Comparison of ENCODE assay signal across 8 cellular contexts in genomic region chr11:47980907-47981621, GRCh38. TPM values are rescaled to one million over a fixed set of nuclear protein-coding genes. Genes with fewer than 3 reads are reported as not detected.
DNase-seq lines count a peak whose midpoint lies in the region; ATAC-seq lines count a peak whose summit lies in the region.

No MANE protein-coding gene starts in this region.

- H3K4me3 Mint-ChIP-seq in natural killer cell treated with Interleukin-12 subunit alpha and Interleukin-12 subunit beta and Interleukin-15 and Interleukin-18, amount 100 ng/mL, for 72 hours: peak overlapping the region; percentile 82

- H3K4me1 Mint-ChIP-seq in natural killer cell treated with Interleukin-12 subunit alpha and Interleukin-12 subunit beta and Interleukin-15 and Interleukin-18, amount 100 ng/mL, for 72 hours (ENCODE audit: low read depth in 2 of 2): peaks cover 32% of the 10 kb centered on the region in 2 donors

- no peaks in the 10 kb centered on the region for H3K9me3 ChIP-seq in ES-I3 (ENCODE audit: control insufficient read depth, insufficient read depth, low read length)

- H3K9me3 Mint-ChIP-seq in natural killer cell treated with Interleukin-12 subunit alpha and Interleukin-12 subunit beta and Interleukin-15 and Interleukin-18, amount 100 ng/mL, for 72 hours: no peaks in the 10 kb centered on the region

- peaks cover 10% of the 10 kb centered on the region for H3K36me3 Mint-ChIP-seq in natural killer cell treated with Interleukin-12 subunit alpha and Interleukin-12 subunit beta and Interleukin-15 and Interleukin-18, amount 100 ng/mL, for 72 hours

- H3K9ac ChIP-seq in ES-I3 (ENCODE audit: low read depth, low read length): peak overlapping the region; percentile 72

- no peaks in the 10 kb centered on the region for H3K27me3 Mint-ChIP-seq in natural killer cell treated with Interleukin-12 subunit alpha and Interleukin-12 subunit beta and Interleukin-15 and Interleukin-18, amount 100 ng/mL, for 72 hours

- peaks cover 4% of the 10 kb centered on the region; the same call in 1 of the 2 replicates for H3K4me1 ChIP-seq in ES-I3 (ENCODE audit: insufficient read depth, low read length)

- peak; percentile 51 for ATAC-seq in GM21381 (IDR thresholded peaks at IDR 0.05; ENCODE audit: unreplicated experiment)
- peak; percentile 56 to 61 for ATAC-seq in natural killer cell treated with Interleukin-12 subunit alpha and Interleukin-12 subunit beta and Interleukin-15 and Interleukin-18, amount 100 ng/mL, for 72 hours
- ATAC-seq in GM19467 (IDR thresholded peaks at IDR 0.05; ENCODE audit: unreplicated experiment): no peak
- ATAC-seq in GM21737 (IDR thresholded peaks at IDR 0.05; ENCODE audit: unreplicated experiment): no peak

- H3K36me3 ChIP-seq in ES-I3 (ENCODE audit: insufficient read depth, low read length): no peaks in the 10 kb centered on the region

- DNase-seq in HT1080 (ENCODE audit: low read depth) (peak; percentile 30), fibroblast of gingiva (ENCODE audit: low read depth) (peak; percentile 28)
- DNase-seq in activated CD4-positive, alpha-beta T cell treated with anti-CD3 and anti-CD28 coated beads, Interleukin-2, amount 50 U/mL, for 1 hour: peak; percentile 25
- DNase-seq in natural killer cell treated with Interleukin-12 subunit alpha and Interleukin-12 subunit beta and Interleukin-15 and Interleukin-18, amount 100 ng/mL, for 72 hours (ENCODE audit: low spot score): peak; percentile 65

- H3K27ac Mint-ChIP-seq in natural killer cell treated with Interleukin-12 subunit alpha and Interleukin-12 subunit beta and Interleukin-15 and Interleukin-18, amount 100 ng/mL, for 72 hours: peak overlapping the region; percentile 91 to 96

RNA-seq across cellular contexts. Expression of gene PTPRJ, which starts 0.7 kb away (rescaled TPM):
- total RNA-seq in HT1080 (2014; rRNA removed; shearing (Covaris generic)): 11.7 and 11.9 TPM in 2 replicates
- 25.4 and 28.6 TPM in 2 replicates for polyA plus RNA-seq in HT1080 (2015; cell fraction: cytosol; rRNA removed)
- polyA plus RNA-seq in HT1080 (2015; cell fraction: nucleus; rRNA removed): 39.2 and 41.6 TPM in 2 replicates
- 10 to 100 TPM; 60.7 to 83.3 TPM for total RNA-seq in natural killer cell treated with Interleukin-12 subunit alpha and Interleukin-12 subunit beta and Interleukin-15 and Interleukin-18, amount 100 ng/mL, for 72 hours

Comparison
In these comparisons a context has a peak if more than half of its experiments do, and no peak if none do; other contexts are left out.
1. ATAC-seq: peak in GM21381 (single experiment) and natural killer cell treated with Interleukin-12 subunit alpha and Interleukin-12 subunit beta and Interleukin-15 and Interleukin-18, amount 100 ng/mL, for 72 hours (2 of 2); none in GM19467 (single experiment) and GM21737 (single experiment).
2. Peak in every context shown above with its lines, with median percentiles within 50 percentile points of each other: DNase-seq.